ENCODE assay signal across 8 cellular contexts in the genomic region with DNA sequence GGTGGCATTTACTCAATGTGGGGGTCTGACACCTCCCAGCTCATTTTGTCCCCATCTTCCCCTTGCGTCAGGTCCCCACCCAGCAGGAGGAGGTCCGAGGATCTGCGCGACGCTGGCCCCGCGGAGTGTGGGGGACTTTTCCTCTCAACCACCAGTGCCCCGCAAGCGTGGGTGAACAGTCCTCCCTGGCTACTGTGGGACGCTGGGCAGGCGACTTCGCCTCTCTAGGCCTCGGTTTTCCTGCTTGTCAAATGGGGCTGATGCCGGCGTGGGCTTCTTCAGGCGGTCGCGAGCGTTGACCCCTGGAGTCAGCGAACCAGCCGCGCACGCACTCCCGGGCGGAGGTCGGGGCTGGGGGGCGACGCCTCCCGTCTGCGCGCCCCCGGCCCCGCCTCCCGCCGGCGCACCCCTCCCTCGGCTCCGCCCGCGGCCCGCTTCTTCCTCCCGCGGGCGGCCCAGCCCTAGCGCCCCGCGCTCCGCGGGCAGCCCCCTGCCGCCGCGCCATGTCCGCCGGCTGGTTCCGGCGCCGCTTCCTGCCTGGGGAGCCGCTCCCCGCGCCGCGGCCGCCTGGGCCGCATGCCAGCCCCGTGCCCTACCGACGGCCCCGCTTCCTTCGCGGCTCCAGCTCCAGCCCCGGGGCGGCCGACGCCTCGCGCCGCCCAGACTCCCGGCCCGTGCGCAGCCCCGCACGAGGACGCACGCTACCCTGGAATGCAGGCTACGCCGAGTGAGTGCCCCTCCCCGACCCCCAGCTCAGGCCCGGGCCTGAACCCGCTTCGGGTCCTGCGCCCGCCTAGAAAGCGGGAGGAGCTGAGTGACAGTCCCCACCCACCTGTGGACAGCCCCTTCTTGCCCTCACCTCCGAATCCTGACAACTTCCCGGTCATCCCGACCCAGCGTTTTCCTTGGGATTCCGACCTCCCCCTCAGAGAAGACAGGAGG. TPM values are rescaled to one million over a fixed set of nuclear protein-coding genes. Genes with fewer than 3 reads are reported as not detected.
DNase-seq lines count a peak whose midpoint lies in the region; ATAC-seq, FAIRE-seq and TF ChIP-seq lines count a peak whose summit lies in the region.

TSS of gene PPM1M (plus strand) at position 438 of the 942 bp plus-strand sequence. CDS start at position 504, 66 bp downstream.

- H3K27ac ChIP-seq in BLaER1 treated with 17β-estradiol and CSF1 and Interleukin-3, amounts not matched to agents 10 nM and 100 nM: peak within 1 kb of the TSS; percentile 80 to 92 (median 86)
- H3K27ac ChIP-seq in GM23248 (peak within 1 kb of the TSS; percentile 49), K562 (ENCODE audit: extremely low read depth, low read depth, low read length) (no peak within 1 kb of the TSS), iPS DF 6.9 (ENCODE audit: low read length) (no peak within 1 kb of the TSS), gastrocnemius medialis (peak within 1 kb of the TSS; percentile 59 to 79 (median 64))

- peaks cover 17 to 29% (median 28%) of the 10 kb centered on the region in 11 experiments; a peak in 21 of 22 replicates for H3K36me3 ChIP-seq in BLaER1 treated with 17β-estradiol and CSF1 and Interleukin-3, amounts not matched to agents 10 nM and 100 nM
- H3K36me3 ChIP-seq in GM23248 (ENCODE audit: low read depth) (no peaks in the 10 kb centered on the region), K562 (ENCODE audit: control insufficient read depth, insufficient read depth, low read length) (peaks cover 14% of the 10 kb centered on the region; the same call in 2 of the 3 replicates), iPS DF 6.9 (ENCODE audit: control insufficient read depth, insufficient read depth, low read length) (no peaks in the 10 kb centered on the region), gastrocnemius medialis (peaks cover 0 to 7% of the 10 kb centered on the region in 2 donors)

- POLR2A ChIA-PET in K562 (lab: Yijun Ruan, JAX): interaction anchor here (1.0 to 1.8 kb wide), 8 partner anchors 10 to 42 kb away, joined by 3 to 8 read pairs (median 5); partner anchors contain the start of genes GLYCTK, TLR9 and WDR82

- TF ChIP-seq CTCF in K562 (IDR thresholded peaks at IDR 0.05 in 2 of 3, conservative IDR thresholded peaks at IDR 0.05 in 1 of 3; ENCODE audit: insufficient read depth in 2 of 3, low read depth in 1 of 3, low read length in 3 of 3) (no peak), gastrocnemius medialis (IDR thresholded peaks at IDR 0.05 in 4 of 5, conservative IDR thresholded peaks at IDR 0.05 in 1 of 5) (no peak)

- H2AFZ ChIP-seq in GM23248 (peak within 1 kb of the TSS; percentile 78), K562 (ENCODE audit: low read depth, low read length) (peak within 1 kb of the TSS; percentile 77)

- H3K9me1 ChIP-seq in K562 (ENCODE audit: control insufficient read depth, insufficient read depth, low read length): no peaks in the 10 kb centered on the region

- peaks cover 0 to 5% (median 0%) of the 10 kb centered on the region in 11 experiments; a peak in 2 of 22 replicates for H3K9me3 ChIP-seq in BLaER1 treated with 17β-estradiol and CSF1 and Interleukin-3, amounts not matched to agents 10 nM and 100 nM (replicated peaks in 1 of 11)
- H3K9me3 ChIP-seq in GM23248 (ENCODE audit: low read depth): no peaks in the 10 kb centered on the region
- H3K9me3 ChIP-seq in K562 (replicated peaks; ENCODE audit: control insufficient read depth, insufficient read depth, low read depth, low read length): no peaks in the 10 kb centered on the region
- no peaks in the 10 kb centered on the region for H3K9me3 ChIP-seq in iPS DF 6.9 (ENCODE audit: control insufficient read depth, insufficient read depth, low read length)
- H3K9me3 ChIP-seq in gastrocnemius medialis: no peaks in the 10 kb centered on the region

- intact Hi-C loops in K562 (cut with micrococcal nuclease): no loop called here
- intact Hi-C loops in gastrocnemius medialis (cut with DNase I; ENCODE audit: low total_unique reads): no loop called here

- CTCF ChIA-PET in K562 (lab: Yijun Ruan, JAX; ENCODE audit: low intra/inter-chr PET ratio): no interaction called here

- H3K79me2 ChIP-seq in GM23248 (ENCODE audit: insufficient read depth): no peaks in the 10 kb centered on the region
- peaks cover 3% of the 10 kb centered on the region; the same call in 1 of the 3 replicates for H3K79me2 ChIP-seq in K562 (ENCODE audit: control insufficient read depth, insufficient read depth, low read length)

- peaks cover 0 to 25% (median 10%) of the 10 kb centered on the region in 11 experiments; a peak in 9 of 22 replicates for H4K20me1 ChIP-seq in BLaER1 treated with 17β-estradiol and CSF1 and Interleukin-3, amounts not matched to agents 10 nM and 100 nM
- no peaks in the 10 kb centered on the region for H4K20me1 ChIP-seq in GM23248 (ENCODE audit: insufficient read depth)
- 0 out of 2 replicates have a peak, but pooled peaks cover 6% of the 10 kb centered on the region for H4K20me1 ChIP-seq in K562 (replicated peaks; ENCODE audit: control insufficient read depth, insufficient read depth, low read length)

- H3K27me3 ChIP-seq in BLaER1 treated with 17β-estradiol and CSF1 and Interleukin-3, amounts not matched to agents 10 nM and 100 nM: no peaks in the 10 kb centered on the region
- H3K27me3 ChIP-seq in GM23248 (replicated peaks; ENCODE audit: insufficient read depth) (no peaks in the 10 kb centered on the region), K562 (ENCODE audit: control insufficient read depth in 2 of 2, insufficient read depth in 2 of 2, low read length in 2 of 2) (no peaks in the 10 kb centered on the region), iPS DF 6.9 (ENCODE audit: control insufficient read depth, insufficient read depth, low read length) (peaks cover 6% of the 10 kb centered on the region; the same call in 1 of the 2 replicates), gastrocnemius medialis (peaks cover 0 to 5% (median 0%) of the 10 kb centered on the region in 3 donors)

- peak; percentile 72 for DNase-seq in GM23248
- DNase-seq in T-helper 1 cell: peak; percentile 52 to 79 (median 59)
- peak; percentile 18 to 83 (median 70) for DNase-seq in K562 (ENCODE audit: extremely low read depth in 1 of 4, low spot score in 3 of 4)
- DNase-seq in iPS DF 6.9 (ENCODE audit: low read depth, low spot score): no peak
- peak in 1 of 2 donors; percentile 24 for DNase-seq in gastrocnemius medialis
- DNase-seq in RCC 7860 (ENCODE audit: low spot score): no peak

- peaks cover 34% of the 10 kb centered on the region for H3F3A ChIP-seq in GM23248 (ENCODE audit: insufficient read depth)

- ATAC-seq in K562: peak; percentile 52
- ATAC-seq in gastrocnemius medialis: peak; percentile 34 to 54
- no peak for ATAC-seq in HG03457 (IDR thresholded peaks at IDR 0.05; ENCODE audit: unreplicated experiment)

- H3K4me3 ChIP-seq in BLaER1 treated with 17β-estradiol and CSF1 and Interleukin-3, amounts not matched to agents 10 nM and 100 nM: peak within 1 kb of the TSS; percentile 47 to 69 (median 59)
- peak within 1 kb of the TSS; percentile 73 for H3K4me3 ChIP-seq in GM23248
- H3K4me3 ChIP-seq in K562: peak within 1 kb of the TSS; percentile 38
- H3K4me3 ChIP-seq in iPS DF 6.9 (ENCODE audit: low read length): peak within 1 kb of the TSS; percentile 36; the same call in 1 of the 2 replicates
- H3K4me3 ChIP-seq in gastrocnemius medialis: peak within 1 kb of the TSS; percentile 46 to 69 (median 58)

- WGBS in GM23248 (ENCODE audit: low coverage in 1 of 2, low lambda C conversion rate in 2 of 2, missing lambda C conversion rate in 2 of 2), 2 experiments: 1 to 3% methylated on average over 47 to 88 of the region's 98 CpGs
- WGBS in K562 (ENCODE audit: insufficient coverage, low coverage, missing lambda C conversion rate): 42% methylated on average over 16 of the region's 98 CpGs
- no CpG with 5 or more reads among the region's 98 CpGs for WGBS in iPS DF 6.9 (ENCODE audit: insufficient coverage, insufficient read length)

- no peak for TF ChIP-seq RAD21 in K562 (CRISPR knock-in tag; conservative IDR thresholded peaks at IDR 0.05 in 1 of 2, IDR thresholded peaks at IDR 0.05 in 1 of 2)

- no peaks in the 10 kb centered on the region for H3K9me2 ChIP-seq in GM23248 (ENCODE audit: insufficient read depth)

- in situ Hi-C loops in GM23248 (cut with MboI): no loop called here
- in situ Hi-C loops in K562 (cut with MboI): no loop called here
- in situ Hi-C loops in gastrocnemius medialis (cut with MboI; ENCODE audit: low sequenced_read_pairs in 4 of 4): no loop called here

- BruUV-seq in K562 (replicated peaks; lab: Mats Ljungman, UMichigan): no TSS peak

- peak within 1 kb of the TSS; percentile 72 to 89 (median 80) for H3K9ac ChIP-seq in BLaER1 treated with 17β-estradiol and CSF1 and Interleukin-3, amounts not matched to agents 10 nM and 100 nM
- peak within 1 kb of the TSS; percentile 80 for H3K9ac ChIP-seq in GM23248
- peak within 1 kb of the TSS; percentile 30 to 82; a peak in 3 of 4 replicates for H3K9ac ChIP-seq in K562 (ENCODE audit: insufficient read depth in 1 of 2, low read depth in 2 of 2, low read length in 2 of 2)

- no peak for FAIRE-seq in K562 (lab: Jason Lieb, UNC)
- no peak for FAIRE-seq in RCC 7860 (lab: Jason Lieb, UNC)

- TF ChIP-seq POLR2A in K562 (conservative IDR thresholded peaks at IDR 0.05): no peak
- TF ChIP-seq POLR2A in gastrocnemius medialis (IDR thresholded peaks at IDR 0.05): no peak

- H3K4me2 ChIP-seq in BLaER1 treated with 17β-estradiol and CSF1 and Interleukin-3, amounts not matched to agents 10 nM and 100 nM: peak within 1 kb of the TSS; percentile 87 to 99 (median 95)
- H3K4me2 ChIP-seq in GM23248 (ENCODE audit: unreplicated experiment) (peak within 1 kb of the TSS; percentile 70), K562 (ENCODE audit: insufficient read depth, low read length) (peak within 1 kb of the TSS; percentile 72)

- peaks cover 61 to 100% (median 81%) of the 10 kb centered on the region in 10 experiments for H3K4me1 ChIP-seq in BLaER1 treated with 17β-estradiol and CSF1 and Interleukin-3, amounts not matched to agents 10 nM and 100 nM
- H3K4me1 ChIP-seq in GM23248 (ENCODE audit: insufficient read depth) (peaks cover 20% of the 10 kb centered on the region), K562 (replicated peaks in 1 of 2; ENCODE audit: control insufficient read depth in 2 of 2, insufficient read depth in 2 of 2, low read length in 2 of 2) (peaks cover 22 to 23% of the 10 kb centered on the region in 2 experiments; a peak in 4 of 5 replicates), iPS DF 6.9 (ENCODE audit: control insufficient read depth, insufficient read depth, low read length) (no peaks in the 10 kb centered on the region; the same call in 1 of the 2 replicates), gastrocnemius medialis (peaks cover 3 to 24% of the 10 kb centered on the region in 2 donors)

- TF ChIP-seq EP300 in K562 (IDR thresholded peaks at IDR 0.05; ENCODE audit: low read length): no peak

RNA-seq across cellular contexts. Expression of gene PPM1M, which starts in this region (rescaled TPM):
- total RNA-seq in GM23248 (2014; rRNA removed; shearing (Covaris generic)): 26.7 and 35.7 TPM in 2 replicates
- polyA plus RNA-seq in GM23248 (2016; fragmentation: Nextera tagmentation; extraction: Ambion mirVana): 19.3 and 21.6 TPM in 2 replicates
- 11.6 and 26.7 TPM in 2 replicates for total RNA-seq in K562 (2011; cell fraction: chromatin; rRNA removed; ENCODE audit: low replicate concordance)
- 12.4 and 21.7 TPM in 2 replicates for total RNA-seq in K562 (2011; cell fraction: nucleolus; rRNA removed)
- total RNA-seq in K562 (2011; cell fraction: nucleoplasm; rRNA removed): 15.0 and 16.4 TPM in 2 replicates
- total RNA-seq in K562 (2014; rRNA removed): 4.4 and 4.5 TPM in 2 replicates
- total RNA-seq in K562 (2014; rRNA removed; fragmentation: Illumina TruSeq; extraction: Trizol): 3.3 TPM in 2 replicates
- total RNA-seq in K562 (2015; rRNA removed; fragmentation: Illumina TruSeq; extraction: Trizol): 2.0 and 2.8 TPM in 2 replicates
- 5.0 and 7.0 TPM in 2 replicates for total RNA-seq in K562 (2021)
- polyA plus RNA-seq in K562 (2011; rRNA removed): 9.2 and 9.9 TPM in 2 replicates
- polyA plus RNA-seq in K562 (2011; cell fraction: cytosol; rRNA removed): 9.0 and 11.2 TPM in 2 replicates
- polyA plus RNA-seq in K562 (2011; cell fraction: nucleus; rRNA removed): 37.5 and 44.1 TPM in 2 replicates
- 5.9 and 21.1 TPM in 2 replicates for polyA plus RNA-seq in K562 (2012)
- 6.5 and 6.6 TPM in 2 replicates for polyA plus RNA-seq in K562 (2014; fragmentation: Illumina TruSeq; extraction: Trizol)
- 1 to 10 TPM; 1.4 to 1.5 TPM for polyA plus RNA-seq in K562 (2014; fragmentation: Nextera tagmentation; extraction: Ambion mirVana)
- 4.6 and 6.9 TPM in 2 replicates for polyA plus RNA-seq in K562 (2014; rRNA removed)
- 4.8 and 5.7 TPM in 2 replicates for polyA minus RNA-seq in K562 (2011; rRNA and poly(A)+ RNA removed)
- 2.2 and 2.7 TPM in 2 replicates for polyA minus RNA-seq in K562 (2011; cell fraction: cytosol; rRNA and poly(A)+ RNA removed)
- polyA minus RNA-seq in K562 (2011; cell fraction: nucleus; rRNA and poly(A)+ RNA removed): 6.2 and 7.9 TPM in 2 replicates
- total RNA-seq in gastrocnemius medialis: 1 to 10 TPM in 3 of 4 donors, under 1 TPM in 1; 0.97 to 5.2 (median 3.5) TPM

Comparison
In these comparisons a context has a peak if more than half of its experiments do, and no peak if none do; other contexts are left out.
1. H3K27ac ChIP-seq: peak in BLaER1 treated with 17β-estradiol and CSF1 and Interleukin-3, amounts not matched to agents 10 nM and 100 nM (11 of 11), GM23248 (single experiment) and gastrocnemius medialis (4 of 4); none in K562 (single experiment) and iPS DF 6.9 (single experiment).
2. DNase-seq: peak in GM23248 (single experiment), T-helper 1 cell (5 of 5) and K562 (4 of 4); none in iPS DF 6.9 (single experiment) and RCC 7860 (single experiment).
3. Peak in every context shown above with its lines, with median percentiles within 50 percentile points of each other: H3K4me2 ChIP-seq, H3K4me3 ChIP-seq and H3K9ac ChIP-seq.